ENCODE assay signal across 24 cellular contexts in genomic region chr4:4937926-4938325, GRCh38.
"Had no signal": no experiment of that assay in that cellular context is flagged by ENCODE, and none has a peak within 500 bp of the region (broad histone marks: within the 10 kb centered on the region; RNA-seq: fewer than 3 reads in every experiment).

No MANE protein-coding gene starts in this region.

- H3K36me3 Mint-ChIP-seq: mesothelial cell of epicardium; naive thymus-derived CD4-positive, alpha-beta T cell had no signal

- H3K9me3 Mint-ChIP-seq: immature natural killer cell, mesothelial cell of epicardium had no signal

- H3K27ac ChIP-seq: coronary artery, dorsolateral prefrontal cortex, epithelial cell of prostate, foreskin keratinocyte, gastroesophageal sphincter, heart left ventricle, hepatocyte, left ventricle myocardium inferior, lower lobe of right lung had no signal

- H3K27ac Mint-ChIP-seq: immature natural killer cell; mesothelial cell of epicardium; naive thymus-derived CD4-positive, alpha-beta T cell had no signal

- H3K79me2 ChIP-seq: hepatocyte had no signal

- H3K9me3 ChIP-seq: gastroesophageal sphincter, heart left ventricle, left ventricle myocardium inferior, lower lobe of right lung, mucosa of descending colon had no signal

- H3K4me1 Mint-ChIP-seq: mesothelial cell of epicardium; naive thymus-derived CD4-positive, alpha-beta T cell had no signal

- H3K27me3 ChIP-seq: foreskin keratinocyte, hepatocyte had no signal

- H2AFZ ChIP-seq: hepatocyte had no signal

- H3K4me3 ChIP-seq: coronary artery, dorsolateral prefrontal cortex, gastroesophageal sphincter, heart left ventricle, hepatocyte, left ventricle myocardium inferior, lower lobe of right lung, mucosa of descending colon had no signal

- H3K4me1 ChIP-seq: foreskin keratinocyte, gastroesophageal sphincter, heart left ventricle, left ventricle myocardium inferior, lower lobe of right lung had no signal

- FAIRE-seq: colon, endometrium, frontal cortex had no signal

- DNase-seq: dermis blood vessel endothelial cell; dorsolateral prefrontal cortex; effector memory CD4-positive, alpha-beta T cell; erythroblast; foreskin keratinocyte; heart left ventricle; hypothalamus; immature natural killer cell; islet precursor cell; left cardiac atrium; left ventricle myocardium inferior; lower lobe of right lung; mesenchymal stem cell; mucosa of descending colon; naive thymus-derived CD4-positive, alpha-beta T cell had no signal

- ATAC-seq: esophagus mucosa; foreskin keratinocyte; gastroesophageal sphincter; heart left ventricle; left cardiac atrium; lower lobe of right lung; mucosa of descending colon; naive thymus-derived CD4-positive, alpha-beta T cell had no signal

- H3K36me3 ChIP-seq: gastroesophageal sphincter, heart left ventricle, left ventricle myocardium inferior, lower lobe of right lung had no signal

- H3K4me3 Mint-ChIP-seq: immature natural killer cell; mesothelial cell of epicardium; naive thymus-derived CD4-positive, alpha-beta T cell had no signal

- H3K4me2 ChIP-seq: hepatocyte had no signal
